ENCODE assay signal across 8 cellular contexts in genomic region chr12:51590347-51591019, GRCh38. TPM values are rescaled to one million over a fixed set of nuclear protein-coding genes. Genes with fewer than 3 reads are reported as not detected.
DNase-seq lines count a peak whose midpoint lies in the region; ATAC-seq and TF ChIP-seq lines count a peak whose summit lies in the region.

No MANE protein-coding gene starts in this region.

- no peaks in the 10 kb centered on the region for H3K36me3 Mint-ChIP-seq in naive B cell

- peaks cover 3 to 4% of the 10 kb centered on the region in 2 donors for H3K27me3 ChIP-seq in esophagus (ENCODE audit: control insufficient read depth in 1 of 2, insufficient read depth in 2 of 2, low read length in 2 of 2)

- H3K4me1 ChIP-seq in esophagus (ENCODE audit: control insufficient read depth in 2 of 2, insufficient read depth in 2 of 2, low read length in 1 of 2) = peaks cover 0 to 6% of the 10 kb centered on the region in 2 donors

- H3K27ac ChIP-seq in esophagus (ENCODE audit: low read depth in 2 of 2, low read length in 1 of 2) = no peak overlapping the region

- peak overlapping the region; percentile 82 to 94 (median 91) for H3K4me3 Mint-ChIP-seq in naive B cell

- DNase-seq in AG04449 (ENCODE audit: low read depth, low spot score) (no peak), HPDE6-E6E7 (ENCODE audit: extremely low spot score) (peak; percentile 28), NCI-H82 treated with DMSO at 0.1 percent for 48 hours (lab: John Stamatoyannopoulos, UW; ENCODE audit: unreplicated experiment) (peak; percentile 65), activated T-cell treated with anti-CD3 and anti-CD28 coated beads for 4 hours (peak; percentile 71), naive B cell (peak; percentile 72)
- peak; percentile 44 to 54 for DNase-seq in stimulated activated CD8-positive, alpha-beta memory T cell treated with anti-CD3 and anti-CD28 coated beads, Interleukin-7, amount 100 ng/mL, for 48 hours (ENCODE audit: extremely low read depth in 1 of 2, low read depth in 1 of 2)

- H3K4me1 Mint-ChIP-seq in naive B cell = peaks cover 17 to 25% (median 22%) of the 10 kb centered on the region in 3 donors

- POLR2A ChIA-PET in AG04449 (lab: Yijun Ruan, JAX) = no interaction called here

- ATAC-seq in GM18909 (IDR thresholded peaks at IDR 0.05; ENCODE audit: poor library complexity, unreplicated experiment) = peak; percentile 71
- peak; percentile 93 to 94 for ATAC-seq in naive B cell (ENCODE audit: low read depth in 2 of 2)

- CTCF ChIA-PET in AG04449 (lab: Yijun Ruan, JAX) = interaction anchor here (0.6 to 2.0 kb wide), 22 partner anchors 9 to 238 kb away, joined by 3 to 10 read pairs (median 3); no protein-coding TSS in a partner anchor

- H3K27ac Mint-ChIP-seq in naive B cell = peak overlapping the region in 4 of 6 donors; percentile 54 to 85 (median 60)

- no peaks in the 10 kb centered on the region for H3K9me3 ChIP-seq in esophagus (ENCODE audit: control insufficient read depth in 2 of 2, insufficient read depth in 1 of 2, low read depth in 1 of 2, low read length in 1 of 2)

- peaks cover 0 to 3% (median 0%) of the 10 kb centered on the region in 7 donors for H3K9me3 Mint-ChIP-seq in naive B cell

- H3K4me3 ChIP-seq in AG04449 (ENCODE audit: low read depth, low read length) (peak overlapping the region; percentile 90), esophagus (ENCODE audit: low read depth in 1 of 2, low read length in 2 of 2) (peak overlapping the region; percentile 53 to 67)

- TF ChIP-seq CTCF in AG04449 (IDR thresholded peaks at IDR 0.05; ENCODE audit: insufficient read depth, low read length, missing control alignments) = peak; percentile 73

- peaks cover 46 to 72% (median 70%) of the 10 kb centered on the region in 3 donors for H3K27me3 Mint-ChIP-seq in naive B cell

- no peaks in the 10 kb centered on the region for H3K36me3 ChIP-seq in esophagus (ENCODE audit: control insufficient read depth in 2 of 2, insufficient read depth in 2 of 2, low read length in 1 of 2)

- WGBS in esophagus, 2 donors = 3% methylated on average over 52 to 68 of the region's 68 CpGs

RNA-seq across cellular contexts. Expression of gene SCN8A, which starts 0.6 kb away (rescaled TPM):
- polyA plus RNA-seq in esophagus (under 1 TPM; 0.09 to 0.14 TPM), naive B cell (ENCODE audit: low read depth in 6 of 6) (under 1 TPM; 0.08 to 0.83 (median 0.37) TPM)
